Comparison of ENCODE assay signal across 3 cellular contexts in genomic region chr1:47229884-47230691, GRCh38.
A peak's percentile ranks its signal among the peaks of the same experiment; 100 is the strongest.
TF ChIP-seq lines count a peak whose summit lies in the region.

No MANE protein-coding gene starts in this region.

TF ChIP-seq in SK-N-SH, 30 proteins besides CTCF, POLR2A, EP300 and RAD21:
- TF ChIP-seq RFX5 (IDR thresholded peaks at IDR 0.05; ENCODE audit: low read length) (no peak), GABPA (IDR thresholded peaks at IDR 0.05; ENCODE audit: low read depth) (no peak), EZH2phosphoT487 (IDR thresholded peaks at IDR 0.05; ENCODE audit: borderline replicate concordance, low read depth) (peak; percentile 98; the same call in 1 of the 2 replicates), PBX3 (IDR thresholded peaks at IDR 0.05) (no peak), POLR2AphosphoS5 (IDR thresholded peaks at IDR 0.05; ENCODE audit: low read depth, low read length) (no peak), USF1 (IDR thresholded peaks at IDR 0.05; ENCODE audit: borderline replicate concordance, low read depth) (no peak)
- TF ChIP-seq, protein P1, sequence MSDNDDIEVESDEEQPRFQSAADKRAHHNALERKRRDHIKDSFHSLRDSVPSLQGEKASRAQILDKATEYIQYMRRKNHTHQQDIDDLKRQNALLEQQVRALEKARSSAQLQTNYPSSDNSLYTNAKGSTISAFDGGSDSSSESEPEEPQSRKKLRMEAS (IDR thresholded peaks at IDR 0.05; ENCODE audit: low read depth) = no peak

TF ChIP-seq in SK-N-SH treated with all-trans-retinoic acid at 6 μM for 48 hours, 23 proteins besides CTCF, POLR2A, EP300 and RAD21:
- no peak for TF ChIP-seq PATZ1 (CRISPR knock-in tag; IDR thresholded peaks at IDR 0.05; ENCODE audit: borderline replicate concordance)
- no peak for TF ChIP-seq CREB5 (CRISPR knock-in tag; IDR thresholded peaks at IDR 0.05; ENCODE audit: low read depth)
- TF ChIP-seq CSRNP3 (CRISPR knock-in tag; IDR thresholded peaks at IDR 0.05) = no peak
- TF ChIP-seq PPARA (CRISPR knock-in tag; IDR thresholded peaks at IDR 0.05; ENCODE audit: borderline replicate concordance) = no peak
- no peak for TF ChIP-seq SNAI2 (CRISPR knock-in tag; IDR thresholded peaks at IDR 0.05)
- TF ChIP-seq ZNF565 (CRISPR knock-in tag; conservative IDR thresholded peaks at IDR 0.05; ENCODE audit: low read depth) = no peak
- no peak for TF ChIP-seq ZFP3 (CRISPR knock-in tag; IDR thresholded peaks at IDR 0.05)
- no peak for TF ChIP-seq TCF4 (CRISPR knock-in tag; IDR thresholded peaks at IDR 0.05; ENCODE audit: borderline replicate concordance)

TF ChIP-seq in GM12878, 131 proteins besides CTCF, POLR2A, EP300 and RAD21:
- no peak for TF ChIP-seq TARDBP (IDR thresholded peaks at IDR 0.05; ENCODE audit: borderline replicate concordance)
- peak; percentile 91; the same call in 1 of the 2 replicates for TF ChIP-seq EZH2 (IDR thresholded peaks at IDR 0.05; ENCODE audit: borderline replicate concordance, control insufficient read depth, low read depth, low read length)
